1 cellular context compared by ENCODE assay signal in the genomic region with DNA sequence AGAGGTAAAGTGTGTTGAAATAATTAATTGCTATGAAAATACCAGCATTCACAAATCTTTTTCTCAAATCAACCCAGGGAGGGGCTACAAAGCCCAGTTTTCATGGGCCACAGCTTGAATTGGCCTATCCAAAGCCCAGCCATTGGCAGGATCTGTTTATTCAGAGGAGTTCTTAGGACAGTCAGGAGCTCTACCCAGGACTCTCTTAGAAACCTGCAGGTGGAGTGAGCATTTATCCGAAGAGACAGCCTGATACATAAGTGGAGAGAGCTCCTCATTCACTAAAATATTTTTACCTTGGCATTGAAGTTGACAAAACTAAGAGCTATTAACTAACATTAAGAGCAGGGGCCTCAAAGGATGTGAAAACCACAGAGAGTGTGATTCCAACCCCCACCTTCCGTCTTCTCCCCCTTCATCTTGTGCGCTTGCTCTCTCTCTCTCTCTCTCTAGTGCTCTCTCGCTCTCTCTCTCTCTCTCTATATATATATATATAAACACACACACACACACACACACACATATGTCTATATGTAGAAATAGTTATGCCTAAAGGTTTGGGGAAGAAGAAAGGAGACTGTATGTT.
TF ChIP-seq lines count a peak whose summit lies in the region.

No MANE protein-coding gene starts in this region.

TF ChIP-seq in HepG2, 621 proteins besides CTCF, POLR2A, EP300 and RAD21 (continued from another document):
- TF ChIP-seq, protein P1, sequence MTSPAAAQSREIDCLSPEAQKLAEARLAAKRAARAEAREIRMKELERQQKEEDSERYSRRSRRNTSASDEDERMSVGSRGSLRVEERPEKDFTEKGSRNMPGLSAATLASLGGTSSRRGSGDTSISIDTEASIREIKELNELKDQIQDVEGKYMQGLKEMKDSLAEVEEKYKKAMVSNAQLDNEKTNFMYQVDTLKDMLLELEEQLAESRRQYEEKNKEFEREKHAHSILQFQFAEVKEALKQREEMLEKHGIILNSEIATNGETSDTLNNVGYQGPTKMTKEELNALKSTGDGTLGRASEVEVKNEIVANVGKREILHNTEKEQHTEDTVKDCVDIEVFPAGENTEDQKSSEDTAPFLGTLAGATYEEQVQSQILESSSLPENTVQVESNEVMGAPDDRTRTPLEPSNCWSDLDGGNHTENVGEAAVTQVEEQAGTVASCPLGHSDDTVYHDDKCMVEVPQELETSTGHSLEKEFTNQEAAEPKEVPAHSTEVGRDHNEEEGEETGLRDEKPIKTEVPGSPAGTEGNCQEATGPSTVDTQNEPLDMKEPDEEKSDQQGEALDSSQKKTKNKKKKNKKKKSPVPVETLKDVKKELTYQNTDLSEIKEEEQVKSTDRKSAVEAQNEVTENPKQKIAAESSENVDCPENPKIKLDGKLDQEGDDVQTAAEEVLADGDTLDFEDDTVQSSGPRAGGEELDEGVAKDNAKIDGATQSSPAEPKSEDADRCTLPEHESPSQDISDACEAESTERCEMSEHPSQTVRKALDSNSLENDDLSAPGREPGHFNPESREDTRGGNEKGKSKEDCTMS (CRISPR knock-in tag; conservative IDR thresholded peaks at IDR 0.05): no peak
- TF ChIP-seq NFIB (CRISPR knock-in tag; IDR thresholded peaks at IDR 0.05; ENCODE audit: borderline replicate concordance) (no peak), MTA1 (CRISPR knock-in tag; IDR thresholded peaks at IDR 0.05; ENCODE audit: borderline replicate concordance) (no peak), ZNF256 (CRISPR knock-in tag; conservative IDR thresholded peaks at IDR 0.05) (no peak), ZNF431 (CRISPR knock-in tag; IDR thresholded peaks at IDR 0.05; ENCODE audit: borderline replicate concordance, low read depth) (no peak)
- TF ChIP-seq, protein P2, sequence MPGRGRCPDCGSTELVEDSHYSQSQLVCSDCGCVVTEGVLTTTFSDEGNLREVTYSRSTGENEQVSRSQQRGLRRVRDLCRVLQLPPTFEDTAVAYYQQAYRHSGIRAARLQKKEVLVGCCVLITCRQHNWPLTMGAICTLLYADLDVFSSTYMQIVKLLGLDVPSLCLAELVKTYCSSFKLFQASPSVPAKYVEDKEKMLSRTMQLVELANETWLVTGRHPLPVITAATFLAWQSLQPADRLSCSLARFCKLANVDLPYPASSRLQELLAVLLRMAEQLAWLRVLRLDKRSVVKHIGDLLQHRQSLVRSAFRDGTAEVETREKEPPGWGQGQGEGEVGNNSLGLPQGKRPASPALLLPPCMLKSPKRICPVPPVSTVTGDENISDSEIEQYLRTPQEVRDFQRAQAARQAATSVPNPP (CRISPR knock-in tag; IDR thresholded peaks at IDR 0.05): no peak
